8 cellular contexts compared by ENCODE assay signal in the genomic region with DNA sequence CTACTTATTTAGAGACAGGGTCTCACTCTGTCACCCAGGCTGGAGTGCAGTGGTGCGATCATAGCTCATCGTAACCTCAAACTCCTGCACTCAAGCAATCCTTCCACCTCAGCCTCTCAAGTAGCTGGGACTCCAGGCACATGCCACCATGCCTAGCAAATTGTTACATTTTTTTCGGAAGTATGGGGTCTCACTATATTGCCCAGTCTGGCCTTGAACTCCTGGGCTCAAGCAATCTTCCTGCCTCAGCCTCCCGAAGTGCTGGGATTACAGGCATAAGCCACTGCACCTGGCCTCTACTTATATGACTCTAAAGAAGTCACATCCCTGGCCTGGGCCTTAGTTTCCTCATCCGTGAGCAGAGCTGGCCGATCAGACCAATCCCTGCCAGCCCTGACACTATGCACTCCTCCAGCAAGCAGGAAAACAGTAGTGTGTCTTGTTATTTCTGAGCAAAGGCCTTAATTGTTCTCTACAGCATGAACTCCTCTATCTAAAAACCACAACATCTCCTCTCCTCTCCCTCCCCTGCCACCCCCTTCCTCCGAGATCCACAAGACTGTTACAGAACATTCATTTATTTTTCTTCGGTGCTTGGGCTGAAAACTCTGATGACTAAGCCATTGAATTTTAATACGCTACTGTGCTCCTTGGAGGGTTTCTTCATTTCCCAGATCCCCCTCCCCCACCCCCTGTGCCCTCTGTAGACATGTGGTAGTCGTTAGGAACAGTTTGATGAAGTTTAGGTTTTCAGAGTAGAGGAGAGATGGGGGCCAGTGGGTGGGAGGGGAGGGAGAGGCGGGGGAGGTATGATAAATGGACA.
DNase-seq lines count a peak whose midpoint lies in the region; ATAC-seq and TF ChIP-seq lines count a peak whose summit lies in the region.

No MANE protein-coding gene starts in this region.

- no peak for TF ChIP-seq EP300 in ovary (IDR thresholded peaks at IDR 0.05)

- H3K27ac ChIP-seq in Panc1 (ENCODE audit: low read length) = peak overlapping the region; percentile 81
- H3K27ac ChIP-seq in ovary = peak overlapping the region in 1 of 2 donors; percentile 60

- CTCF ChIA-PET in Panc1 (lab: Charles Lee) = interaction anchor here (0.6 kb wide), 1 partner anchor 272 kb away, joined by 4 read pairs; no protein-coding TSS in a partner anchor

- H3K4me1 ChIP-seq in Panc1 (ENCODE audit: control insufficient read depth, insufficient read depth, low read length) (peaks cover 58% of the 10 kb centered on the region), ovary (ENCODE audit: insufficient read depth) (peaks cover 6% of the 10 kb centered on the region)

- BruUV-seq in Panc1 (replicated peaks; lab: Mats Ljungman, UMichigan) = no TSS peak

- 31 to 33% (median 32%) methylated on average over 11 of the region's 11 CpGs for WGBS in ovary, 3 donors
- 51 to 55% methylated on average over 11 of the region's 11 CpGs for WGBS in lower leg skin, 2 donors

- H3K4me3 ChIP-seq in Panc1 (ENCODE audit: low read depth in 2 of 2, low read length in 2 of 2) (no peak overlapping the region), ovary (no peak overlapping the region), lower leg skin (ENCODE audit: low read depth, poor library complexity, severe bottlenecking) (no peak overlapping the region)

- H3K27me3 ChIP-seq in Panc1 (ENCODE audit: control insufficient read depth, insufficient read depth, low read length) (no peaks in the 10 kb centered on the region), ovary (no peaks in the 10 kb centered on the region)

- POLR2A ChIA-PET in Panc1 (lab: Charles Lee) = interaction anchor here (0.6 kb wide), 1 partner anchor 25 kb away, joined by 4 read pairs; no protein-coding TSS in a partner anchor

- TF ChIP-seq POLR2A in ovary (IDR thresholded peaks at IDR 0.05) (no peak), lower leg skin (IDR thresholded peaks at IDR 0.05) (no peak)

- DNase-seq in EL (peak; percentile 88), Panc1 (ENCODE audit: low read depth, low spot score) (no peak), fibroblast of gingiva (ENCODE audit: low read depth) (peak; percentile 92), ovary (peak; percentile 58 to 80 (median 67)), lower leg skin (ENCODE audit: low spot score in 2 of 2) (no peak), NCI-H510A treated with DMSO at 0.1 percent for 48 hours (lab: John Stamatoyannopoulos, UW) (no peak)

- TF ChIP-seq CTCF in Panc1 (IDR thresholded peaks at IDR 0.05) (no peak), ovary (IDR thresholded peaks at IDR 0.05) (no peak), lower leg skin (IDR thresholded peaks at IDR 0.05) (no peak)

- intact Hi-C loops in Panc1 (cut with micrococcal nuclease; ENCODE audit: unreplicated experiment) = no loop called here
- intact Hi-C loops in ovary (cut with DNase I) = loop anchor here in 1 of 4 donors (10.0 kb wide), 1 partner anchor 52 kb away; no protein-coding TSS in a partner anchor
- intact Hi-C loops in lower leg skin (cut with DNase I; ENCODE audit: low total_unique reads) = no loop called here

- ATAC-seq in Panc1 = peak; percentile 48
- no peak for ATAC-seq in GM21723 (IDR thresholded peaks at IDR 0.05; ENCODE audit: unreplicated experiment)
- ATAC-seq in HG03354 (IDR thresholded peaks at IDR 0.05; ENCODE audit: poor library complexity, severe bottlenecking, unreplicated experiment) = no peak

- H3K9me3 ChIP-seq in Panc1 (ENCODE audit: control insufficient read depth, insufficient read depth, low read depth, low read length) = no peaks in the 10 kb centered on the region
- H3K9me3 ChIP-seq in ovary = no peaks in the 10 kb centered on the region

- in situ Hi-C loops in Panc1 (cut with HindIII; ENCODE audit: low pct_unique_long_range_greater_than_20kb, low sequenced_read_pairs) = no loop called here

- H3K36me3 ChIP-seq in Panc1 (ENCODE audit: control insufficient read depth, insufficient read depth, low read length) (no peaks in the 10 kb centered on the region), ovary (no peaks in the 10 kb centered on the region)

Comparison
In these comparisons a context has a peak if more than half of its experiments do, and no peak if none do; other contexts are left out.
1. DNase-seq: peak in EL (single experiment), fibroblast of gingiva (single experiment) and ovary (5 of 5); none in Panc1 (single experiment), lower leg skin (0 of 2) and NCI-H510A treated with DMSO at 0.1 percent for 48 hours (single experiment).